Comparison of ENCODE assay signal across 1 cellular context in the genomic region with DNA sequence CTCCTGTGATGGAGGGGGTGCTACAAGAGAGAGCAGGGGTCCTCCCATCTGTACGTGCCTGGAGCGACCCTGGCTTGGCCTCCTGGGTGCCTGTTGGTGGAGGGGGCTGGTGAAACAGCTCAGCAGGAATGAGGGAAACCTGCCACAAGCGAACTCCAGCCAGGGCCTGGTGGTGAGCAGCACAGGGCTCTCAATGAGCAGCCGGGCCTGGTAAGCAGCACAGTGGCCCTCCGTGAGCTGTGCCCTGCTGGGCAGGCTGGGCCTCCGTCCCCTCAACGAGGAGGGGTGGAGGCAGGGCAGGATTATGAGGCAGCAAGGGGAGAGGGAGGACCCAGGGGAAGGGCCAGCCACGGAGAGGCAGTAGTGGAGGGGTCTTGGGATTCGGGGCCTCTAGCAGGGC.
TF ChIP-seq lines count a peak whose summit lies in the region.

No MANE protein-coding gene starts in this region.

TF ChIP-seq in WTC11, 78 proteins besides CTCF, POLR2A, EP300 and RAD21 (continued from another document):
- TF ChIP-seq, protein P1, sequence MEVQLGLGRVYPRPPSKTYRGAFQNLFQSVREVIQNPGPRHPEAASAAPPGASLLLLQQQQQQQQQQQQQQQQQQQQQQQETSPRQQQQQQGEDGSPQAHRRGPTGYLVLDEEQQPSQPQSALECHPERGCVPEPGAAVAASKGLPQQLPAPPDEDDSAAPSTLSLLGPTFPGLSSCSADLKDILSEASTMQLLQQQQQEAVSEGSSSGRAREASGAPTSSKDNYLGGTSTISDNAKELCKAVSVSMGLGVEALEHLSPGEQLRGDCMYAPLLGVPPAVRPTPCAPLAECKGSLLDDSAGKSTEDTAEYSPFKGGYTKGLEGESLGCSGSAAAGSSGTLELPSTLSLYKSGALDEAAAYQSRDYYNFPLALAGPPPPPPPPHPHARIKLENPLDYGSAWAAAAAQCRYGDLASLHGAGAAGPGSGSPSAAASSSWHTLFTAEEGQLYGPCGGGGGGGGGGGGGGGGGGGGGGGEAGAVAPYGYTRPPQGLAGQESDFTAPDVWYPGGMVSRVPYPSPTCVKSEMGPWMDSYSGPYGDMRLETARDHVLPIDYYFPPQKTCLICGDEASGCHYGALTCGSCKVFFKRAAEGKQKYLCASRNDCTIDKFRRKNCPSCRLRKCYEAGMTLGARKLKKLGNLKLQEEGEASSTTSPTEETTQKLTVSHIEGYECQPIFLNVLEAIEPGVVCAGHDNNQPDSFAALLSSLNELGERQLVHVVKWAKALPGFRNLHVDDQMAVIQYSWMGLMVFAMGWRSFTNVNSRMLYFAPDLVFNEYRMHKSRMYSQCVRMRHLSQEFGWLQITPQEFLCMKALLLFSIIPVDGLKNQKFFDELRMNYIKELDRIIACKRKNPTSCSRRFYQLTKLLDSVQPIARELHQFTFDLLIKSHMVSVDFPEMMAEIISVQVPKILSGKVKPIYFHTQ (CRISPR knock-in tag; IDR thresholded peaks at IDR 0.05) = no peak
TF ChIP-seq in WTC11: peak in this region for 0.
